ENCODE assay signal across 7 cellular contexts in the genomic region with DNA sequence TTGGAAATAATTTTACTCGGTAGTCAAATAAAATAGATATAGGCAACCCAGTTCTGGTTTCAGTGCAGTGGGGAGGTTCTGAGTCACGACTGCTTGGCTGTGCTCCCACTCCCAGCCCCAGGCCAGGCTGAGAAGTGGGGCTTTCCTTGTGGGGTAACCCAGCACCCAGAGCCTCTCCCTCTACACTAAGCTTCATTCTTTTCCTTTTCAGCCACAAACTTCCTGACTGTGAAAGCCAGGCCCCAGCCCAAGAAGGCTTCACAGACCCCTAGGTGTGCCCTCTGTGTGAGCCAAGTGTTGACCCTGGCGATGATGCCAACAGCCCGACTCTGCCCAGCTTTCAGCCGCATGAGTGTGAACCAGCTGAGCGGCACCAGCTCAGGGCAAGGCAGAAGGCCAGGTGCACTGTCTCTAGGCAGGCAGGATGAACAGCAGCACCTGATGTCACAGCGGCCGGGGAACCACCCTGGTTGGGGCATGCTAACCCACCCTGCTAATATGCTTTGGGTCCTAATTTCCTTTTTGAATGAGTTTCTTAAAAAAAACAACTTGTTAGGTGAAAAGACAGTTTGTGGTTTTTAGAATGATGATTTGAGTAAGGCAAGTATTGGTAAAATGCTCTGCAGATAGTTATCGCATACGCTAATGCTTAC. TPM values are rescaled to one million over a fixed set of nuclear protein-coding genes. Genes with fewer than 3 reads are reported as not detected.
DNase-seq lines count a peak whose midpoint lies in the region; ATAC-seq and TF ChIP-seq lines count a peak whose summit lies in the region.

No MANE protein-coding gene starts in this region.

- H3K4me3 ChIP-seq in ascending aorta: peak overlapping the region in 1 of 2 donors; percentile 11

- no peaks in the 10 kb centered on the region for H3K36me3 Mint-ChIP-seq in T-helper 17 cell (ENCODE audit: low read depth)

- TF ChIP-seq CTCF in ascending aorta (IDR thresholded peaks at IDR 0.05): no peak

- intact Hi-C loops in ascending aorta (cut with DNase I): no loop called here

- H3K4me3 Mint-ChIP-seq in T-helper 17 cell: peak overlapping the region; percentile 83

- DNase-seq in GM19240 (ENCODE audit: insufficient read length, low spot score) (peak; percentile 57), T-helper 17 cell (peak; percentile 61 to 78 (median 75)), ascending aorta (ENCODE audit: low spot score in 2 of 2) (peak in 1 of 2 donors; percentile 79), medulla oblongata (ENCODE audit: extremely low spot score) (peak; percentile 32), NCI-H2107 treated with DMSO at 0.1 percent for 48 hours (lab: John Stamatoyannopoulos, UW; ENCODE audit: unreplicated experiment) (no peak)
- DNase-seq in stimulated activated CD8-positive, alpha-beta memory T cell treated with anti-CD3 and anti-CD28 coated beads, Interleukin-7, amount 100 ng/mL, for 48 hours (ENCODE audit: extremely low read depth in 1 of 2, low read depth in 1 of 2): peak; percentile 66 to 77

- no peaks in the 10 kb centered on the region for H3K36me3 ChIP-seq in ascending aorta

- peaks cover 38 to 53% of the 10 kb centered on the region in 2 donors for H3K4me1 ChIP-seq in ascending aorta

- H3K27ac Mint-ChIP-seq in T-helper 17 cell: peak overlapping the region; percentile 100

- peaks cover 51% of the 10 kb centered on the region for H3K4me1 Mint-ChIP-seq in T-helper 17 cell

- no peaks in the 10 kb centered on the region for H3K27me3 Mint-ChIP-seq in T-helper 17 cell

- ATAC-seq in HG03139 (IDR thresholded peaks at IDR 0.05; ENCODE audit: unreplicated experiment): peak; percentile 85
- ATAC-seq in T-helper 17 cell: peak; percentile 88

- H3K27ac ChIP-seq in ascending aorta: peak overlapping the region; percentile 98 to 99

- no peaks in the 10 kb centered on the region for H3K27me3 ChIP-seq in ascending aorta

- H3K9me3 ChIP-seq in T-helper 17 cell (ENCODE audit: control insufficient read depth, low read length, poor library complexity, severe bottlenecking) (no peaks in the 10 kb centered on the region), ascending aorta (no peaks in the 10 kb centered on the region)

RNA-seq across cellular contexts. Expression of gene ATP23, which starts 42.2 kb away (rescaled TPM):
- total RNA-seq in T-helper 17 cell: 1 to 10 TPM; 4.3 to 6.4 TPM
- total RNA-seq in ascending aorta: not detected

RNA-seq across cellular contexts. Expression of gene CTDSP2, which starts 52.6 kb away (rescaled TPM):
- 100 to 1,000 TPM; 114 to 132 TPM for total RNA-seq in T-helper 17 cell
- total RNA-seq in ascending aorta: 129 TPM
